Comparison of ENCODE assay signal across 11 cellular contexts in genomic region chr17:51604299-51605020, GRCh38.
"Had no signal": no experiment of that assay in that cellular context is flagged by ENCODE, and none has a peak within 500 bp of the region (broad histone marks: within the 10 kb centered on the region; RNA-seq: fewer than 3 reads in every experiment).

No MANE protein-coding gene starts in this region.

- DNase-seq: GM23248, GOT3, H7, H9, HCEC 1CT, HFFc6 had no signal

- H3K9me3 Mint-ChIP-seq: GM23338, H9 had no signal

- H3K36me3 ChIP-seq: HAP-1 had no signal

- H3K27ac Mint-ChIP-seq: GM23338, H9, HFFc6 had no signal

- H3K9me3 ChIP-seq: HAP-1 had no signal

- H3K27ac ChIP-seq: GM23248 had no signal

- ATAC-seq: GM23338, HCT116 had no signal

- FAIRE-seq: H1, H54 had no signal

- H3K9ac ChIP-seq: GM23248 had no signal

- H3K4me2 ChIP-seq: GM23338 had no signal

- H2AFZ ChIP-seq: GM23248, GM23338 had no signal

- H3K4me3 ChIP-seq: GM23248, GM23338, HAP-1 had no signal

- H3K4me1 ChIP-seq: HAP-1 had no signal

- H3K4me3 Mint-ChIP-seq: GM23338, H9, HFFc6 had no signal
